In genomic region chr14:66117600-66117999, GRCh38 we compare ENCODE assay signal across 1 cellular context.
A peak's percentile ranks its signal among the peaks of the same experiment; 100 is the strongest.
TF ChIP-seq lines count a peak whose summit lies in the region.

No MANE protein-coding gene starts in this region.

TF ChIP-seq in H1, 55 proteins besides CTCF, POLR2A, EP300 and RAD21:
- TF ChIP-seq BACH1 (IDR thresholded peaks at IDR 0.05; ENCODE audit: low read length) (peak; percentile 74), EZH2 (IDR thresholded peaks at IDR 0.05; ENCODE audit: low read depth, low read length, severe bottlenecking) (no peak), CBX8 (IDR thresholded peaks at IDR 0.05; ENCODE audit: borderline replicate concordance, low read depth, low read length) (no peak), JUND (IDR thresholded peaks at IDR 0.05; ENCODE audit: low read length) (0 out of 2 replicates have a peak, but pooled peaks have one; percentile 27)
TF ChIP-seq in H1: peak in this region for 2.
